Comparison of ENCODE assay signal across 8 cellular contexts in the genomic region with DNA sequence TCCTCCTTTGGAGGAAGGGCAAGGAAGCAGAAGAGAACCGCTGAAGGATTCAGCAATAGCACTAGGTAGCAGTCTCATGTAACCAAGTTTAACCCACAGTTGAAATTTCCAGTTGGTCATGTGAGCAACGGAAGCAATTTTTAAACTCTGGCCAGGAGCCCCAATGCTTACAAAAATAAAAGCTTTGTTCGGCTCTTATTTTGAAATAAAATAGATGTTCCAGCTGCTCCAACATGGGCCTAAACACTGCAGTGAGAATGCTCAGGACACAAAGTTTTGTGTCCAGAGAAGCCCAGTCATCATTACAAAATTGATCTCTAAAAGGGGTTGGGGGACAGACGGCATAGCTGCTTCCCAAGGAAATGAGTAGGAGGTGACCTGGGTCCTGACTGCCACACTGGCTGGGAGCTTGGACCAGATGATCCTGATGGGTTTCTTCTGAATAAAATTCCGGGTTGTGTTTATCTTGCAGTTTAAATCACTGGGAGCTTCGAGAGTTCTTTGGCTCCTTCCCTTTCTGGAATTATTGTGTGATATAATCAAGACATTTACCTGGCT. TPM values are rescaled to one million over a fixed set of nuclear protein-coding genes. Genes with fewer than 3 reads are reported as not detected.
DNase-seq lines count a peak whose midpoint lies in the region; ATAC-seq and TF ChIP-seq lines count a peak whose summit lies in the region.

No MANE protein-coding gene starts in this region.

- peaks cover 16% of the 10 kb centered on the region for H3K36me3 Mint-ChIP-seq in activated CD4-positive, alpha-beta T cell treated with anti-CD3 and anti-CD28 coated beads, Interleukin-2, amount 10 ng/mL, durations not matched to agents 24 days and 14 days (ENCODE audit: low read depth)
- no peaks in the 10 kb centered on the region for H3K36me3 Mint-ChIP-seq in nephron (ENCODE audit: low read depth)

- no peak for ATAC-seq in GM19351 (IDR thresholded peaks at IDR 0.05; ENCODE audit: unreplicated experiment)

- peak overlapping the region; percentile 89 for H3K27ac ChIP-seq in MM.1S (ENCODE audit: low read length)
- H3K27ac ChIP-seq in dorsolateral prefrontal cortex: peak overlapping the region; percentile 72 to 98 (median 94)

- intact Hi-C loops in activated CD4-positive, alpha-beta T cell treated with anti-CD3 and anti-CD28 coated beads, Interleukin-2, amount 10 ng/mL, durations not matched to agents 24 days and 14 days (cut with micrococcal nuclease): loop anchor here (1.0 to 10.0 kb wide), 5 partner anchors 64 to 833 kb away; partner anchors contain the start of genes AGBL3, BPGM, SLC35B4 and WDR91
- intact Hi-C loops in dorsolateral prefrontal cortex (cut with DNase I): no loop called here

- H3K4me3 ChIP-seq in MM.1S (ENCODE audit: low read length) (peak overlapping the region; percentile 73), dorsolateral prefrontal cortex (peak overlapping the region; percentile 27 to 75 (median 57))

- peaks cover 30% of the 10 kb centered on the region for H3F3A ChIP-seq in MM.1S (ENCODE audit: insufficient read depth, low read length)

- no peak for TF ChIP-seq CTCF in MM.1S (IDR thresholded peaks at IDR 0.05; ENCODE audit: low read length)
- TF ChIP-seq CTCF in dorsolateral prefrontal cortex (IDR thresholded peaks at IDR 0.05 in 54 of 56, conservative IDR thresholded peaks at IDR 0.05 in 2 of 56; ENCODE audit: low read depth in 1 of 56, partially characterized antibody in 56 of 56): no peak
- no peak for TF ChIP-seq CTCF in nephron (IDR thresholded peaks at IDR 0.05; ENCODE audit: unreplicated experiment in 3 of 3)

- peaks cover 52% of the 10 kb centered on the region for H3K4me1 Mint-ChIP-seq in activated CD4-positive, alpha-beta T cell treated with anti-CD3 and anti-CD28 coated beads, Interleukin-2, amount 10 ng/mL, durations not matched to agents 24 days and 14 days
- H3K4me1 Mint-ChIP-seq in nephron: peaks cover 6% of the 10 kb centered on the region

- no peaks in the 10 kb centered on the region for H4K20me1 ChIP-seq in MM.1S (ENCODE audit: insufficient read depth, low read length)

- H3K4me1 ChIP-seq in MM.1S (ENCODE audit: low read length): peaks cover 34% of the 10 kb centered on the region

- no peaks in the 10 kb centered on the region for H3K9me3 ChIP-seq in MM.1S (replicated peaks; ENCODE audit: insufficient read depth, low read length)

- peak overlapping the region; percentile 84 for H3K4me2 ChIP-seq in MM.1S (ENCODE audit: low read depth, low read length)

- no peaks in the 10 kb centered on the region for H3K27me3 Mint-ChIP-seq in activated CD4-positive, alpha-beta T cell treated with anti-CD3 and anti-CD28 coated beads, Interleukin-2, amount 10 ng/mL, durations not matched to agents 24 days and 14 days
- H3K27me3 Mint-ChIP-seq in nephron (ENCODE audit: low read depth): no peaks in the 10 kb centered on the region

- no peaks in the 10 kb centered on the region for H3K36me3 ChIP-seq in MM.1S (replicated peaks; ENCODE audit: insufficient read depth, low read length)

- H3K4me3 Mint-ChIP-seq in activated CD4-positive, alpha-beta T cell treated with anti-CD3 and anti-CD28 coated beads, Interleukin-2, amount 10 ng/mL, durations not matched to agents 24 days and 14 days: peak overlapping the region; percentile 91
- peak overlapping the region; percentile 9 to 74 (median 20) for H3K4me3 Mint-ChIP-seq in nephron

- no peaks in the 10 kb centered on the region for H3K27me3 ChIP-seq in MM.1S (replicated peaks; ENCODE audit: insufficient read depth, low read length)
- H3K27me3 ChIP-seq in dorsolateral prefrontal cortex: no peaks in the 10 kb centered on the region

- peaks cover 7% of the 10 kb centered on the region for H3K9me3 Mint-ChIP-seq in activated CD4-positive, alpha-beta T cell treated with anti-CD3 and anti-CD28 coated beads, Interleukin-2, amount 10 ng/mL, durations not matched to agents 24 days and 14 days
- no peaks in the 10 kb centered on the region for H3K9me3 Mint-ChIP-seq in nephron

- H3K27ac Mint-ChIP-seq in activated CD4-positive, alpha-beta T cell treated with anti-CD3 and anti-CD28 coated beads, Interleukin-2, amount 10 ng/mL, durations not matched to agents 24 days and 14 days: peak overlapping the region; percentile 95
- peak overlapping the region; percentile 59 to 90 (median 64) for H3K27ac Mint-ChIP-seq in nephron

- peak overlapping the region; percentile 64 for H2AFZ ChIP-seq in MM.1S (ENCODE audit: low read length)

- H3K79me2 ChIP-seq in MM.1S (ENCODE audit: low read length): peaks cover 39% of the 10 kb centered on the region

- DNase-seq in activated CD4-positive, alpha-beta T cell treated with anti-CD3 and anti-CD28 coated beads, Interleukin-2, amount 10 ng/mL, durations not matched to agents 24 days and 14 days: peak; percentile 81
- no peak for DNase-seq in activated CD4-positive, alpha-beta T cell treated with anti-CD3 and anti-CD28 coated beads for 48 hours
- DNase-seq in MM.1S (peak; percentile 82), dorsolateral prefrontal cortex (no peak), NCI-H2029 (lab: John Stamatoyannopoulos, UW) (no peak)
- DNase-seq in activated effector memory CD4-positive, alpha-beta T cell treated with Interleukin-2 at 50 U/mL for 16 hours: no peak

- peak overlapping the region; percentile 78 for H3K9ac ChIP-seq in MM.1S (ENCODE audit: low read length)

- H3K9me2 ChIP-seq in MM.1S (replicated peaks; ENCODE audit: insufficient read depth, low read length): no peaks in the 10 kb centered on the region

RNA-seq across cellular contexts. Expression of gene TMEM140, which starts 0.5 kb away (rescaled TPM):
- total RNA-seq in activated CD4-positive, alpha-beta T cell treated with anti-CD3 and anti-CD28 coated beads, Interleukin-2, amount 10 ng/mL, durations not matched to agents 24 days and 14 days: 2.2 TPM in 2 replicates
- 10 to 100 TPM in 65 of 120 experiments, 1 to 10 TPM in 55; 1.3 to 46.7 (median 10.6) TPM for total RNA-seq in dorsolateral prefrontal cortex

RNA-seq across cellular contexts. Expression of gene CYREN, which starts 23.1 kb away (rescaled TPM):
- total RNA-seq in activated CD4-positive, alpha-beta T cell treated with anti-CD3 and anti-CD28 coated beads, Interleukin-2, amount 10 ng/mL, durations not matched to agents 24 days and 14 days: 52.8 and 55.1 TPM in 2 replicates
- total RNA-seq in dorsolateral prefrontal cortex: 10 to 100 TPM; 18.8 to 45.2 (median 26.9) TPM

Comparison
In these comparisons a context has a peak if more than half of its experiments do, and no peak if none do; other contexts are left out.
1. DNase-seq: peak in activated CD4-positive, alpha-beta T cell treated with anti-CD3 and anti-CD28 coated beads, Interleukin-2, amount 10 ng/mL, durations not matched to agents 24 days and 14 days (single experiment) and MM.1S (single experiment); none in activated CD4-positive, alpha-beta T cell treated with anti-CD3 and anti-CD28 coated beads for 48 hours (single experiment), dorsolateral prefrontal cortex (0 of 10), NCI-H2029 (single experiment) and activated effector memory CD4-positive, alpha-beta T cell treated with Interleukin-2 at 50 U/mL for 16 hours (single experiment).